In the genomic region with DNA sequence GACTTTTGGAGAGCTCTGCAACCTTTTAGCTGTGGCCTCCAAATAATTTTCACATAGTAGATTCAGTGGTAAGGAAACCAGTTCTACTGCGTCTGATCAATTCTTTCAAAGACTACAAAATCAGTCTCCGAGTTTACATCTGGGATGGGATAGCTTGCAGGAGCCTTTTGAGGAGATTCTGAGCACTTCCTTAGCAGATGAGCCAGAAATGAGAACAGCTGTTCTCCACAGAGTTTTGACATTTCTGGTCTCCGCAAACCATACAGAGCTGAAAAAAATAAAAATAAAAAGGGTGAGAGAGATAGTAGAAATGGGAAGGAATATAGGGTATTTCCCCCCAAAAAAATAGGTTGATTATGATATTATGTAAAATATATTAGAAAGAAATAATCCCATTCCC, we compare ENCODE assay signal across 28 cellular contexts.
"Had no signal": no experiment of that assay in that cellular context is flagged by ENCODE, and none has a peak within 500 bp of the region (broad histone marks: within the 10 kb centered on the region; RNA-seq: fewer than 3 reads in every experiment).

No MANE protein-coding gene starts in this region.

- H3K36me3 Mint-ChIP-seq: activated CD4-positive, alpha-beta memory T cell treated with anti-CD3 and anti-CD28 coated beads for 36 hours; activated naive CD4-positive, alpha-beta T cell treated with anti-CD3 and anti-CD28 coated beads, Interleukin-2, amount 10 ng/mL, durations not matched to agents 7 days and 5 days; activated naive CD4-positive, alpha-beta T cell treated with anti-CD3 and anti-CD28 coated beads, Interleukin-2, amount 50 U/mL, for 72 hours; activated naive CD8-positive, alpha-beta T cell treated with anti-CD3 and anti-CD28 coated beads, Interleukin-2, amount 10 ng/mL, durations not matched to agents 7 days and 5 days had no signal

- H3K9me3 Mint-ChIP-seq: activated CD4-positive, alpha-beta memory T cell treated with anti-CD3 and anti-CD28 coated beads for 36 hours; activated CD4-positive, alpha-beta T cell treated with anti-CD3 and anti-CD28 coated beads, Interleukin-2, amount 10 ng/mL, durations not matched to agents 24 days and 14 days; activated naive CD4-positive, alpha-beta T cell treated with anti-CD3 and anti-CD28 coated beads, Interleukin-2, amount 10 ng/mL, durations not matched to agents 7 days and 5 days; activated naive CD4-positive, alpha-beta T cell treated with anti-CD3 and anti-CD28 coated beads, Interleukin-2, amount 50 U/mL, for 72 hours; activated naive CD8-positive, alpha-beta T cell treated with anti-CD3 and anti-CD28 coated beads, Interleukin-2, amount 10 ng/mL, durations not matched to agents 7 days and 5 days; activated T-cell treated with anti-CD3 and anti-CD28 coated beads, Interleukin-2, amount 50 U/mL, for 24 hours; activated T-cell treated with anti-CD3 and anti-CD28 coated beads, Interleukin-2, amount 50 U/mL, for 72 hours; brain; central memory CD8-positive, alpha-beta T cell; effector memory CD8-positive, alpha-beta T cell had no signal

- H3K27ac Mint-ChIP-seq: activated CD4-positive, alpha-beta memory T cell treated with anti-CD3 and anti-CD28 coated beads for 36 hours; activated CD4-positive, alpha-beta T cell treated with anti-CD3 and anti-CD28 coated beads for 36 hours; activated CD4-positive, alpha-beta T cell treated with anti-CD3 and anti-CD28 coated beads, Interleukin-2, amount 10 ng/mL, durations not matched to agents 24 days and 14 days; activated naive CD4-positive, alpha-beta T cell treated with anti-CD3 and anti-CD28 coated beads, Interleukin-2, amount 10 ng/mL, durations not matched to agents 7 days and 5 days; activated naive CD4-positive, alpha-beta T cell treated with anti-CD3 and anti-CD28 coated beads, Interleukin-2, amount 50 U/mL, for 72 hours; activated naive CD8-positive, alpha-beta T cell treated with anti-CD3 and anti-CD28 coated beads, Interleukin-2, amount 10 ng/mL, durations not matched to agents 7 days and 5 days; activated T-cell treated with anti-CD3 and anti-CD28 coated beads, Interleukin-2, amount 50 U/mL, for 24 hours; activated T-cell treated with anti-CD3 and anti-CD28 coated beads, Interleukin-2, amount 50 U/mL, for 72 hours; dendritic cell treated with granulocyte-macrophage colony-stimulating factor and Interleukin-4, amounts not matched to agents 40 ng/mL and 50 ng/mL, for 4 days; effector memory CD8-positive, alpha-beta T cell had no signal

- H3K4me3 Mint-ChIP-seq: activated CD4-positive, alpha-beta memory T cell treated with anti-CD3 and anti-CD28 coated beads for 36 hours; activated CD4-positive, alpha-beta T cell treated with anti-CD3 and anti-CD28 coated beads for 36 hours; activated CD4-positive, alpha-beta T cell treated with anti-CD3 and anti-CD28 coated beads, Interleukin-2, amount 10 ng/mL, durations not matched to agents 24 days and 14 days; activated naive CD4-positive, alpha-beta T cell treated with anti-CD3 and anti-CD28 coated beads, Interleukin-2, amount 10 ng/mL, durations not matched to agents 7 days and 5 days; activated naive CD8-positive, alpha-beta T cell treated with anti-CD3 and anti-CD28 coated beads, Interleukin-2, amount 10 ng/mL, durations not matched to agents 7 days and 5 days; activated T-cell treated with anti-CD3 and anti-CD28 coated beads, Interleukin-2, amount 50 U/mL, for 24 hours; activated T-cell treated with anti-CD3 and anti-CD28 coated beads, Interleukin-2, amount 50 U/mL, for 72 hours; brain; central memory CD8-positive, alpha-beta T cell; dendritic cell treated with granulocyte-macrophage colony-stimulating factor and Interleukin-4, amounts not matched to agents 40 ng/mL and 50 ng/mL, for 4 days; effector memory CD8-positive, alpha-beta T cell had no signal

- H3K27ac ChIP-seq: ascending aorta, breast epithelium, cardiac muscle cell, coronary artery, foreskin keratinocyte, gastrocnemius medialis had no signal

- H3K4me3 ChIP-seq: ascending aorta, breast epithelium, cardiac muscle cell, coronary artery, esophagus muscularis mucosa, gastrocnemius medialis had no signal

- DNase-seq: activated CD4-positive, alpha-beta memory T cell treated with anti-CD3 and anti-CD28 coated beads for 36 hours; activated CD4-positive, alpha-beta T cell treated with anti-CD3 and anti-CD28 coated beads for 36 hours; activated CD4-positive, CD25-positive, alpha-beta regulatory T cell; activated CD4-positive, CD25-positive, alpha-beta regulatory T cell treated with anti-CD3 and anti-CD28 coated beads, Interleukin-2, amount 50 U/mL, for 72 hours; activated CD8-positive, alpha-beta memory T cell treated with anti-CD3 and anti-CD28 coated beads, Interleukin-2, amount 50 U/mL, for 48 hours; activated gamma-delta T cell; activated naive CD4-positive, alpha-beta T cell; activated naive CD4-positive, alpha-beta T cell treated with anti-CD3 and anti-CD28 coated beads, Interleukin-2, amount 10 ng/mL, durations not matched to agents 7 days and 5 days; activated naive CD8-positive, alpha-beta T cell treated with anti-CD3 and anti-CD28 coated beads, Interleukin-2, amount 10 ng/mL, durations not matched to agents 7 days and 5 days; activated T-cell treated with anti-CD3 and anti-CD28 coated beads for 4 hours; activated T-cell treated with anti-CD3 and anti-CD28 coated beads, Interleukin-2, amount 50 U/mL, for 24 hours; activated T-cell treated with anti-CD3 and anti-CD28 coated beads, Interleukin-2, amount 50 U/mL, for 72 hours; effector CD4-positive, alpha-beta T cell; effector memory CD8-positive, alpha-beta T cell; erythroblast; foreskin keratinocyte; gastrocnemius medialis; T-helper 2 cell had no signal

- ATAC-seq: activated CD4-positive, alpha-beta T cell treated with anti-CD3 and anti-CD28 coated beads for 36 hours; activated naive CD4-positive, alpha-beta T cell treated with anti-CD3 and anti-CD28 coated beads, Interleukin-2, amount 50 U/mL, for 72 hours; activated T-cell treated with anti-CD3 and anti-CD28 coated beads, Interleukin-2, amount 50 U/mL, for 72 hours; effector memory CD8-positive, alpha-beta T cell; foreskin keratinocyte; gastrocnemius medialis had no signal

- H3K4me1 Mint-ChIP-seq: activated CD4-positive, alpha-beta T cell treated with anti-CD3 and anti-CD28 coated beads for 36 hours; activated CD4-positive, alpha-beta T cell treated with anti-CD3 and anti-CD28 coated beads, Interleukin-2, amount 10 ng/mL, durations not matched to agents 24 days and 14 days; activated naive CD4-positive, alpha-beta T cell treated with anti-CD3 and anti-CD28 coated beads, Interleukin-2, amount 10 ng/mL, durations not matched to agents 7 days and 5 days; activated naive CD8-positive, alpha-beta T cell treated with anti-CD3 and anti-CD28 coated beads, Interleukin-2, amount 10 ng/mL, durations not matched to agents 7 days and 5 days; central memory CD8-positive, alpha-beta T cell had no signal

- H3K9me3 ChIP-seq: ascending aorta, breast epithelium, esophagus muscularis mucosa, gastrocnemius medialis had no signal

- H3K4me1 ChIP-seq: breast epithelium, foreskin keratinocyte, gastrocnemius medialis had no signal

- H3K27me3 Mint-ChIP-seq: activated CD4-positive, alpha-beta memory T cell treated with anti-CD3 and anti-CD28 coated beads for 36 hours; activated CD4-positive, alpha-beta T cell treated with anti-CD3 and anti-CD28 coated beads for 36 hours; activated CD4-positive, alpha-beta T cell treated with anti-CD3 and anti-CD28 coated beads, Interleukin-2, amount 10 ng/mL, durations not matched to agents 24 days and 14 days; activated naive CD4-positive, alpha-beta T cell treated with anti-CD3 and anti-CD28 coated beads, Interleukin-2, amount 10 ng/mL, durations not matched to agents 7 days and 5 days; activated naive CD8-positive, alpha-beta T cell treated with anti-CD3 and anti-CD28 coated beads, Interleukin-2, amount 10 ng/mL, durations not matched to agents 7 days and 5 days; activated T-cell treated with anti-CD3 and anti-CD28 coated beads, Interleukin-2, amount 50 U/mL, for 24 hours; dendritic cell treated with granulocyte-macrophage colony-stimulating factor and Interleukin-4, amounts not matched to agents 40 ng/mL and 50 ng/mL, for 4 days; effector memory CD8-positive, alpha-beta T cell had no signal

- H3K27me3 ChIP-seq: ascending aorta, breast epithelium, cardiac muscle cell, esophagus muscularis mucosa, gastrocnemius medialis had no signal

- H3K36me3 ChIP-seq: ascending aorta, breast epithelium, cardiac muscle cell had no signal
